Comparison of ENCODE assay signal across 23 cellular contexts in the genomic region with DNA sequence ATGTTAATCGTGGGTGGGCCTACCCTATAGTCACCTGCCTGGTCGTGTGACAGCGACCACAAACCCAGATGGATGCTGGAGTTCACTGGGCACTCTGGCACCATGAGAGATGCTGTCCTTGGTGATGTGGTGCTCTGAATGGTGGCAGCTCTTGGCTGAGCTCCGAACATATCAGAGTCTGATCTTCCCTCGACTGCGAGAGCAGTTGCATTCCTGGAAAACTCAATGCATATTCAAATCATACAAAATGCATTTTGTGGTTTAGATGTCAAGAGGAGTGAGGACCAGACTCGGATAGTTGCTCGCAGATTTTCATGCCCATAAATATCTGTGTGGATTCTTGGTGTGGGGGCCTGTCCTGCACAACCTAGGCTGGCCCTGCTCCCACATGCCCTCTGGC.
"Had no signal": no experiment of that assay in that cellular context is flagged by ENCODE, and none has a peak within 500 bp of the region (broad histone marks: within the 10 kb centered on the region; RNA-seq: fewer than 3 reads in every experiment).

No MANE protein-coding gene starts in this region.

- H3K4me1 ChIP-seq: sigmoid colon, suprapubic skin, uterus had no signal

- H3K9me3 Mint-ChIP-seq: naive B cell, nephron progenitor cell had no signal

- ATAC-seq: esophagus mucosa; heart left ventricle; left colon; left ventricle myocardium superior; stimulated activated naive CD8-positive, alpha-beta T cell treated with anti-CD3 and anti-CD28 coated beads, Interleukin-15, Interleukin-2, amounts not matched to agents 100 U/mL and 50 U/mL, for 24 hours had no signal

- DNase-seq: cortex of kidney; effector memory CD4-positive, alpha-beta T cell; heart left ventricle; hippocampal formation; left colon; left ventricle myocardium superior; mesenchymal stem cell; midbrain; naive B cell; nephron progenitor cell; posterior cingulate gyrus; sigmoid colon; stimulated activated CD4-positive, alpha-beta T cell treated with anti-CD3 and anti-CD28 coated beads, Interleukin-2, amount 100 ng/mL, for 48 hours; stimulated activated naive CD8-positive, alpha-beta T cell treated with anti-CD3 and anti-CD28 coated beads, Interleukin-15, Interleukin-2, amounts not matched to agents 100 U/mL and 50 U/mL, for 24 hours; tibial artery; upper lobe of left lung; uterus had no signal

- FAIRE-seq: endometrium, frontal cortex had no signal

- H3K27me3 ChIP-seq: heart left ventricle, sigmoid colon, suprapubic skin, tibial artery, upper lobe of left lung, uterus had no signal

- H3K36me3 ChIP-seq: heart left ventricle, sigmoid colon, suprapubic skin, tibial artery, upper lobe of left lung, uterus had no signal

- H3K9me3 ChIP-seq: heart left ventricle, sigmoid colon, suprapubic skin, tibial artery, upper lobe of left lung, uterus had no signal

- H3K4me3 Mint-ChIP-seq: nephron progenitor cell had no signal

- H3K27ac ChIP-seq: heart left ventricle, sigmoid colon, suprapubic skin, upper lobe of left lung, uterus had no signal

- H3K4me3 ChIP-seq: heart left ventricle, lung, sigmoid colon, smooth muscle cell, suprapubic skin, tibial artery, upper lobe of left lung, uterus had no signal

- H3K27ac Mint-ChIP-seq: nephron progenitor cell had no signal

- H3K27me3 Mint-ChIP-seq: naive B cell had no signal
